In genomic region chr2:161250864-161251436, GRCh38 we compare ENCODE assay signal across 1 cellular context.
A peak's percentile ranks its signal among the peaks of the same experiment; 100 is the strongest.
TF ChIP-seq lines count a peak whose summit lies in the region.

No MANE protein-coding gene starts in this region.

TF ChIP-seq in HepG2, 621 proteins besides CTCF, POLR2A, EP300 and RAD21 (continued from another document):
- TF ChIP-seq ZNF318 (CRISPR knock-in tag; IDR thresholded peaks at IDR 0.05): no peak
- TF ChIP-seq ATF3 (CRISPR knock-in tag; IDR thresholded peaks at IDR 0.05): no peak
- peak; percentile 53; the same call in 1 of the 2 replicates for TF ChIP-seq MIER3 (CRISPR knock-in tag; IDR thresholded peaks at IDR 0.05; ENCODE audit: borderline replicate concordance)
- TF ChIP-seq ZNF709 (CRISPR knock-in tag; IDR thresholded peaks at IDR 0.05): no peak
- no peak for TF ChIP-seq CREB1 (IDR thresholded peaks at IDR 0.05)
- TF ChIP-seq CREB1 (CRISPR knock-in tag; IDR thresholded peaks at IDR 0.05): peak; percentile 29; the same call in 1 of the 2 replicates
- TF ChIP-seq IKZF5 (CRISPR knock-in tag; IDR thresholded peaks at IDR 0.05): no peak
- no peak for TF ChIP-seq ZNF12 (CRISPR knock-in tag; IDR thresholded peaks at IDR 0.05)
- TF ChIP-seq ZNF569 (CRISPR knock-in tag; IDR thresholded peaks at IDR 0.05; ENCODE audit: borderline replicate concordance): no peak
- TF ChIP-seq ZNF124 (CRISPR knock-in tag; IDR thresholded peaks at IDR 0.05): 0 out of 2 replicates have a peak, but pooled peaks have one; percentile 44
- TF ChIP-seq TOPORS (CRISPR knock-in tag; IDR thresholded peaks at IDR 0.05): no peak
- TF ChIP-seq SMC3 (IDR thresholded peaks at IDR 0.05; ENCODE audit: low read length): peak; percentile 85
- no peak for TF ChIP-seq NFYC (CRISPR knock-in tag; IDR thresholded peaks at IDR 0.05)
- no peak for TF ChIP-seq NCOA5 (CRISPR knock-in tag; IDR thresholded peaks at IDR 0.05)
- peak; percentile 63; the same call in 1 of the 2 replicates for TF ChIP-seq HOMEZ (CRISPR knock-in tag; IDR thresholded peaks at IDR 0.05; ENCODE audit: low read depth)
- no peak for TF ChIP-seq YY1 (IDR thresholded peaks at IDR 0.05; ENCODE audit: insufficient read depth, insufficient replicate concordance, low read depth, low read length)
- TF ChIP-seq THAP7 (CRISPR knock-in tag; IDR thresholded peaks at IDR 0.05): no peak
- no peak for TF ChIP-seq MED8 (CRISPR knock-in tag; IDR thresholded peaks at IDR 0.05; ENCODE audit: insufficient replicate concordance)
- TF ChIP-seq NR3C1 (CRISPR knock-in tag; IDR thresholded peaks at IDR 0.05): no peak
- peak; percentile 49; the same call in 1 of the 2 replicates for TF ChIP-seq ELF3 (CRISPR knock-in tag; IDR thresholded peaks at IDR 0.05)
- no peak for TF ChIP-seq ZNF34 (CRISPR knock-in tag; IDR thresholded peaks at IDR 0.05; ENCODE audit: borderline replicate concordance)
- no peak for TF ChIP-seq ZNF18 (CRISPR knock-in tag; IDR thresholded peaks at IDR 0.05; ENCODE audit: insufficient replicate concordance)
- peak; percentile 19; the same call in 1 of the 2 replicates for TF ChIP-seq ZMYM4 (CRISPR knock-in tag; IDR thresholded peaks at IDR 0.05)
- TF ChIP-seq PAF1 (CRISPR knock-in tag; IDR thresholded peaks at IDR 0.05): no peak
- TF ChIP-seq MIXL1 (CRISPR knock-in tag; IDR thresholded peaks at IDR 0.05): peak; percentile 42; the same call in 1 of the 2 replicates
- TF ChIP-seq DNMT1 (CRISPR knock-in tag; IDR thresholded peaks at IDR 0.05): no peak
- no peak for TF ChIP-seq CSRNP2 (CRISPR knock-in tag; conservative IDR thresholded peaks at IDR 0.05; ENCODE audit: low read depth)
- no peak for TF ChIP-seq TAF1 (CRISPR knock-in tag; IDR thresholded peaks at IDR 0.05)
- no peak for TF ChIP-seq ATF7 (IDR thresholded peaks at IDR 0.05)
- TF ChIP-seq ATF7 (CRISPR knock-in tag; IDR thresholded peaks at IDR 0.05): no peak
- TF ChIP-seq ZNF564 (CRISPR knock-in tag; IDR thresholded peaks at IDR 0.05): no peak
- no peak for TF ChIP-seq TFAP4 (IDR thresholded peaks at IDR 0.05; ENCODE audit: borderline replicate concordance, low read depth)
- TF ChIP-seq ZSCAN25 (CRISPR knock-in tag; IDR thresholded peaks at IDR 0.05): no peak
- no peak for TF ChIP-seq RFXANK (CRISPR knock-in tag; IDR thresholded peaks at IDR 0.05)
- TF ChIP-seq ATF1 (CRISPR knock-in tag; IDR thresholded peaks at IDR 0.05): no peak
- TF ChIP-seq ZFP62 (CRISPR knock-in tag; IDR thresholded peaks at IDR 0.05): no peak
